Comparison of ENCODE assay signal across 25 cellular contexts in genomic region chr1:74522143-74522542, GRCh38. TPM values are rescaled to one million over a fixed set of nuclear protein-coding genes. Genes with fewer than 3 reads are reported as not detected.
DNase-seq lines count a peak whose midpoint lies in the region.
"Had no signal": no experiment of that assay in that cellular context is flagged by ENCODE, and none has a peak within 500 bp of the region (broad histone marks: within the 10 kb centered on the region; RNA-seq: fewer than 3 reads in every experiment).

No MANE protein-coding gene starts in this region.

- H2BK5ac ChIP-seq in neuronal stem cell (ENCODE audit: low read length), result no peak overlapping the region

- no peak overlapping the region for H2AK5ac ChIP-seq in neuronal stem cell (ENCODE audit: low read depth, low read length)

- H3K4me1 ChIP-seq in NT2/D1 (ENCODE audit: insufficient read depth, insufficient read length), result peaks cover 5% of the 10 kb centered on the region
- peaks cover 11 to 17% of the 10 kb centered on the region in 2 donors for H3K4me1 ChIP-seq in neuronal stem cell (ENCODE audit: control insufficient read depth in 2 of 2, insufficient read depth in 1 of 2, low read depth in 1 of 2, low read length in 2 of 2)
- H3K4me1 ChIP-seq: BE2C had no signal

- no peak overlapping the region for H3K4me3 ChIP-seq in NT2/D1 (ENCODE audit: insufficient read length, low read depth)
- H3K4me3 ChIP-seq in neuronal stem cell (ENCODE audit: low read length in 2 of 2), result no peak overlapping the region
- H3K4me3 ChIP-seq: gastrocnemius medialis, GM12878, lung had no signal

- H3K36me3 ChIP-seq in NT2/D1 (ENCODE audit: insufficient read depth, insufficient read length, low read length) (no peaks in the 10 kb centered on the region), neuronal stem cell (replicated peaks in 1 of 2; ENCODE audit: control insufficient read depth in 2 of 2, insufficient read depth in 2 of 2, low read length in 2 of 2) (no peaks in the 10 kb centered on the region)
- H3K36me3 ChIP-seq: BE2C, gastrocnemius medialis had no signal

- no peak overlapping the region for H4K8ac ChIP-seq in neuronal stem cell (ENCODE audit: low read depth, low read length)

- H2BK12ac ChIP-seq in neuronal stem cell (ENCODE audit: low read length), result no peak overlapping the region

- H3K27ac ChIP-seq in neuronal stem cell (replicated peaks; ENCODE audit: low read length), result no peak overlapping the region
- H3K27ac ChIP-seq: 22Rv1, gastrocnemius medialis had no signal

- DNase-seq in DMS 273 (lab: John Stamatoyannopoulos, UW; ENCODE audit: unreplicated experiment) (peak; percentile 33), DMS 273 treated with DMSO at 0.1 percent for 48 hours (lab: John Stamatoyannopoulos, UW) (no peak), NT2/D1 (ENCODE audit: low read depth, low spot score) (peak; percentile 85), iPS DF 19.7 (ENCODE audit: low read depth, low spot score) (peak; percentile 89), neuronal stem cell (ENCODE audit: low spot score) (no peak)
- DNase-seq in stimulated activated CD4-positive, alpha-beta T cell treated with anti-CD3 and anti-CD28 coated beads, Interleukin-4, amount 100 ng/mL, for 4 hours, result no peak
- DNase-seq in activated CD4-positive, CD25-positive, alpha-beta regulatory T cell treated with anti-CD3 and anti-CD28 coated beads, Interleukin-2, amount 50 U/mL, for 72 hours, result no peak
- DNase-seq in activated T-cell treated with anti-CD3 and anti-CD28 coated beads, Interleukin-2, amount 50 U/mL, for 1 hour, result no peak
- DNase-seq: activated naive CD8-positive, alpha-beta T cell treated with anti-CD3 and anti-CD28 coated beads for 36 hours; activated T-cell treated with anti-CD3 and anti-CD28 coated beads, Interleukin-2, amount 50 U/mL, for 72 hours; BE2C; Calu3; dermis blood vessel endothelial cell; gastrocnemius medialis; GF-D8; HFFc6; NCI-H1105 treated with DMSO at 0.1 percent for 48 hours; NCI-H524; SHP77 treated with DMSO at 0.1 percent for 48 hours; small intestine; stimulated activated CD8-positive, alpha-beta memory T cell treated with anti-CD3 and anti-CD28 coated beads, Interleukin-4, amount 100 ng/mL, for 48 hours had no signal

- H3K18ac ChIP-seq in neuronal stem cell (ENCODE audit: low read length), result no peak overlapping the region

- no peak overlapping the region for H3K4me2 ChIP-seq in neuronal stem cell (ENCODE audit: insufficient read depth, low read length, poor library complexity, severe bottlenecking)

- no peak overlapping the region for H2BK15ac ChIP-seq in neuronal stem cell (ENCODE audit: low read length)

- peak overlapping the region; percentile 65 for H2AFZ ChIP-seq in neuronal stem cell (ENCODE audit: low read length)

- WGBS in neuronal stem cell (ENCODE audit: extremely low coverage in 2 of 2, insufficient read length in 2 of 2, insufficient replicate concordance in 1 of 2), 2 donors, result no CpG with 5 or more reads among the region's 4 CpGs

- H3K23ac ChIP-seq in neuronal stem cell (ENCODE audit: low read depth, low read length, poor library complexity), result no peak overlapping the region

- no peak overlapping the region for H4K91ac ChIP-seq in neuronal stem cell (ENCODE audit: low read depth, low read length, poor library complexity)

- H3K4ac ChIP-seq in neuronal stem cell (ENCODE audit: low read length), result no peak overlapping the region

- no peak overlapping the region for H2BK120ac ChIP-seq in neuronal stem cell (ENCODE audit: low read depth, low read length)

- H3K14ac ChIP-seq in neuronal stem cell (ENCODE audit: low read length), result no peak overlapping the region

- H3K9me3 ChIP-seq in NT2/D1 (ENCODE audit: insufficient read depth, low read length), result no peaks in the 10 kb centered on the region
- H3K9me3 ChIP-seq in neuronal stem cell (replicated peaks in 1 of 2; ENCODE audit: control insufficient read depth in 2 of 2, insufficient read depth in 1 of 2, low read depth in 1 of 2, low read length in 2 of 2), result no peaks in the 10 kb centered on the region
- H3K9me3 ChIP-seq: BE2C, gastrocnemius medialis had no signal

- H3K27me3 ChIP-seq in NT2/D1 (ENCODE audit: insufficient read depth, insufficient read length) (no peaks in the 10 kb centered on the region), neuronal stem cell (ENCODE audit: control insufficient read depth in 3 of 3, insufficient read depth in 3 of 3, low read depth in 1 of 3, low read length in 3 of 3) (no peaks in the 10 kb centered on the region)
- H3K27me3 ChIP-seq: BE2C, gastrocnemius medialis had no signal

- H3K9ac ChIP-seq in NT2/D1 (ENCODE audit: insufficient read length, low read depth), result no peak overlapping the region
- no peak overlapping the region for H3K9ac ChIP-seq in neuronal stem cell (ENCODE audit: low read depth, low read length, poor library complexity)

- no peaks in the 10 kb centered on the region for H3K79me1 ChIP-seq in neuronal stem cell (ENCODE audit: low read depth, low read length)

RNA-seq across cellular contexts. Expression of gene LRRC53, which starts 9.7 kb away (rescaled TPM):
- not detected for polyA plus RNA-seq in neuronal stem cell (2013, experiment 1 of 2)
- not detected for polyA plus RNA-seq in neuronal stem cell (2013, experiment 2 of 2)
- polyA plus RNA-seq: esophagus, GM12878, lung, small intestine had no signal

Comparison
In these comparisons a context has a peak if more than half of its experiments do, and no peak if none do; other contexts are left out.
1. DNase-seq: peak in DMS 273 (single experiment), NT2/D1 (single experiment) and iPS DF 19.7 (single experiment); none in DMS 273 treated with DMSO at 0.1 percent for 48 hours (single experiment), neuronal stem cell (single experiment), stimulated activated CD4-positive, alpha-beta T cell treated with anti-CD3 and anti-CD28 coated beads, Interleukin-4, amount 100 ng/mL, for 4 hours (0 of 2), activated CD4-positive, CD25-positive, alpha-beta regulatory T cell treated with anti-CD3 and anti-CD28 coated beads, Interleukin-2, amount 50 U/mL, for 72 hours (single experiment) and activated T-cell treated with anti-CD3 and anti-CD28 coated beads, Interleukin-2, amount 50 U/mL, for 1 hour (single experiment).